Comparison of ENCODE assay signal across 19 cellular contexts in genomic region chr5:172596638-172597231, GRCh38. TPM values are rescaled to one million over a fixed set of nuclear protein-coding genes. Genes with fewer than 3 reads are reported as not detected.
DNase-seq lines count a peak whose midpoint lies in the region; ATAC-seq, FAIRE-seq and TF ChIP-seq lines count a peak whose summit lies in the region.
"Had no signal": no experiment of that assay in that cellular context is flagged by ENCODE, and none has a peak within 500 bp of the region (broad histone marks: within the 10 kb centered on the region; RNA-seq: fewer than 3 reads in every experiment).

No MANE protein-coding gene starts in this region.

- H3K4me1 ChIP-seq in RWPE2 (ENCODE audit: insufficient read depth, poor library complexity, severe bottlenecking) (no peaks in the 10 kb centered on the region), neural progenitor cell (peaks cover 6% of the 10 kb centered on the region)
- H3K4me1 ChIP-seq: Peyer's patch had no signal

- H3K9me3 Mint-ChIP-seq in endothelial cell (ENCODE audit: unreplicated experiment) (no peaks in the 10 kb centered on the region), neural progenitor cell (no peaks in the 10 kb centered on the region)

- H3K27me3 Mint-ChIP-seq in endothelial cell (ENCODE audit: unreplicated experiment) (peaks cover 13% of the 10 kb centered on the region), neural progenitor cell (ENCODE audit: insufficient read depth, low read depth) (peaks cover 16% of the 10 kb centered on the region)

- no peak overlapping the region for H3K9ac ChIP-seq in neural progenitor cell
- H3K9ac ChIP-seq: BLaER1 treated with 17β-estradiol and CSF1 and Interleukin-3, amounts not matched to agents 10 nM and 100 nM had no signal

- ATAC-seq in RWPE2 (ENCODE audit: low read depth): no peak

- no peak overlapping the region for H3K4me3 ChIP-seq in RWPE2 (ENCODE audit: severe bottlenecking)
- no peak overlapping the region for H3K4me3 ChIP-seq in neural progenitor cell
- H3K4me3 ChIP-seq: BLaER1 treated with 17β-estradiol and CSF1 and Interleukin-3, amounts not matched to agents 10 nM and 100 nM; MG63; Peyer's patch had no signal

- H3K4me3 Mint-ChIP-seq in endothelial cell (ENCODE audit: unreplicated experiment): peak overlapping the region; percentile 13
- H3K4me3 Mint-ChIP-seq in neural progenitor cell: peak overlapping the region; percentile 6
- H3K4me3 Mint-ChIP-seq: IgD-negative memory B cell had no signal

- no peaks in the 10 kb centered on the region for H3F3A ChIP-seq in neural progenitor cell (ENCODE audit: low read depth)

- H2AFZ ChIP-seq in neural progenitor cell (replicated peaks): no peak overlapping the region

- H3K36me3 ChIP-seq in RWPE2 (ENCODE audit: low read depth) (no peaks in the 10 kb centered on the region), neural progenitor cell (no peaks in the 10 kb centered on the region)
- H3K36me3 ChIP-seq: BLaER1 treated with 17β-estradiol and CSF1 and Interleukin-3, amounts not matched to agents 10 nM and 100 nM; MG63; Peyer's patch had no signal

- H3K79me2 ChIP-seq in neural progenitor cell (ENCODE audit: low read depth): no peaks in the 10 kb centered on the region

- no peak overlapping the region for H3K27ac Mint-ChIP-seq in endothelial cell (ENCODE audit: unreplicated experiment)
- H3K27ac Mint-ChIP-seq in neural progenitor cell: peak overlapping the region; percentile 12
- H3K27ac Mint-ChIP-seq: IgD-negative memory B cell had no signal

- no peak for TF ChIP-seq CTCF in RWPE2 (IDR thresholded peaks at IDR 0.05; ENCODE audit: poor library complexity, severe bottlenecking)
- no peak for TF ChIP-seq CTCF in endothelial cell (IDR thresholded peaks at IDR 0.05; ENCODE audit: unreplicated experiment)
- no peak for TF ChIP-seq CTCF in neural progenitor cell (IDR thresholded peaks at IDR 0.05)

- H3K27me3 ChIP-seq in RWPE2 (ENCODE audit: insufficient read depth, poor library complexity, severe bottlenecking): no peaks in the 10 kb centered on the region
- no peaks in the 10 kb centered on the region for H3K27me3 ChIP-seq in neural progenitor cell
- H3K27me3 ChIP-seq: BLaER1 treated with 17β-estradiol and CSF1 and Interleukin-3, amounts not matched to agents 10 nM and 100 nM; MG63; Peyer's patch had no signal

- H3K9me3 ChIP-seq in RWPE2 (ENCODE audit: severe bottlenecking): no peaks in the 10 kb centered on the region
- no peaks in the 10 kb centered on the region for H3K9me3 ChIP-seq in neural progenitor cell (ENCODE audit: low read depth)
- H3K9me3 ChIP-seq: BLaER1 treated with 17β-estradiol and CSF1 and Interleukin-3, amounts not matched to agents 10 nM and 100 nM; MG63; Peyer's patch had no signal

- DNase-seq in GM18507 (ENCODE audit: extremely low spot score, insufficient read length, low read depth) (no peak), RWPE2 (ENCODE audit: low spot score) (peak; percentile 37), endothelial cell (ENCODE audit: low spot score) (no peak), neural progenitor cell (ENCODE audit: low spot score) (no peak), globus pallidus (ENCODE audit: low spot score) (no peak), inferior parietal cortex (ENCODE audit: extremely low spot score) (no peak), NCI-H1436 treated with DMSO at 0.1 percent for 48 hours (lab: John Stamatoyannopoulos, UW) (no peak), AG08395 (ENCODE audit: low spot score) (no peak)
- DNase-seq: H7, Kasumi-1, MG63, NCI-H1092, NCI-H2081 treated with DMSO at 0.1 percent for 48 hours, NCI-H446 treated with DMSO at 0.1 percent for 48 hours, Peyer's patch had no signal

- FAIRE-seq in GM18507 (lab: Jason Lieb, UNC): peak; percentile 70
- FAIRE-seq: D721Med had no signal

- H3K36me3 Mint-ChIP-seq in endothelial cell (ENCODE audit: low read depth, unreplicated experiment) (peaks cover 9% of the 10 kb centered on the region), neural progenitor cell (no peaks in the 10 kb centered on the region)
- H3K36me3 Mint-ChIP-seq: IgD-negative memory B cell had no signal

- H3K4me1 Mint-ChIP-seq in endothelial cell (ENCODE audit: unreplicated experiment) (peaks cover 11% of the 10 kb centered on the region), neural progenitor cell (peaks cover 23% of the 10 kb centered on the region)

- H4K20me1 ChIP-seq in neural progenitor cell (ENCODE audit: low read depth): no peaks in the 10 kb centered on the region
- H4K20me1 ChIP-seq: BLaER1 treated with 17β-estradiol and CSF1 and Interleukin-3, amounts not matched to agents 10 nM and 100 nM had no signal

- no peak overlapping the region for H3K4me2 ChIP-seq in neural progenitor cell

- no peak overlapping the region for H3K27ac ChIP-seq in RWPE2 (ENCODE audit: poor library complexity, severe bottlenecking)
- no peak overlapping the region for H3K27ac ChIP-seq in neural progenitor cell
- H3K27ac ChIP-seq: BLaER1 treated with 17β-estradiol and CSF1 and Interleukin-3, amounts not matched to agents 10 nM and 100 nM; HL-60; Peyer's patch had no signal

RNA-seq across cellular contexts. Expression of gene NEURL1B, which starts 44.3 kb away (rescaled TPM):
- 0.13 TPM for total RNA-seq in endothelial cell (ENCODE audit: unreplicated experiment)
- 12.1 and 20.2 TPM in 2 replicates for total RNA-seq in neural progenitor cell (ENCODE audit: low replicate concordance)

Comparison
In these comparisons a context has a peak if more than half of its experiments do, and no peak if none do; other contexts are left out.
1. RNA of gene NEURL1B, which starts 44.3 kb away (total RNA-seq): 12.1 to 20.2 TPM in neural progenitor cell; 0.13 TPM in endothelial cell (single experiment); every median in the first group is over 10 times any median in the second.